ENCODE assay signal across 8 cellular contexts in the genomic region with DNA sequence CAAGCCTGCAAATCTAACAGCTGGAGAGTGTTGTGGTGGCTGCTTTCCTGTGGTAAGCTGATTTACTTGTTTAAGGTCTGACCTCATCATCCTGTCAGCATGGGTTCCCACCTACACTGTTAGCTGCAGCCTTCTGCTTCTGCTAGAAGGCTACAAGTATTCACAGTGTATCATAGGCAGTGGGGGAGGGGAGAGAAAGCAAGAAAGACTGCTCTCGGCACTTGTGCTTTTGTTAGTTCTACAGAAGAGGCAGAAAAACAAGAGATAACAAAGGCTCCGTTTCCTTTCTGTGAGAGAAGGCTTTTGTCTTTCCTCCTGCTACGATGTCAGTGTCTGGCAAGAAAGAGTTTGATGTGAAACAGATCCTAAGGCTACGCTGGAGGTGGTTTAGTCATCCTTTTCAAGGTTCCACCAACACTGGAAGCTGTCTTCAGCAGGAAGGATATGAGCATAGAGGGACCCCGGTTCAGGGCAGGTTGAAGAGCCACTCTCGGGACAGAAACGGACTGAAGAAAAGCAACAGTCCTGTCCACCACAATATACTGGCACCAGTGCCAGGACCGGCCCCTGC. TPM values are rescaled to one million over a fixed set of nuclear protein-coding genes. Genes with fewer than 3 reads are reported as not detected.
DNase-seq lines count a peak whose midpoint lies in the region; ATAC-seq and TF ChIP-seq lines count a peak whose summit lies in the region.

A gene with protein sequence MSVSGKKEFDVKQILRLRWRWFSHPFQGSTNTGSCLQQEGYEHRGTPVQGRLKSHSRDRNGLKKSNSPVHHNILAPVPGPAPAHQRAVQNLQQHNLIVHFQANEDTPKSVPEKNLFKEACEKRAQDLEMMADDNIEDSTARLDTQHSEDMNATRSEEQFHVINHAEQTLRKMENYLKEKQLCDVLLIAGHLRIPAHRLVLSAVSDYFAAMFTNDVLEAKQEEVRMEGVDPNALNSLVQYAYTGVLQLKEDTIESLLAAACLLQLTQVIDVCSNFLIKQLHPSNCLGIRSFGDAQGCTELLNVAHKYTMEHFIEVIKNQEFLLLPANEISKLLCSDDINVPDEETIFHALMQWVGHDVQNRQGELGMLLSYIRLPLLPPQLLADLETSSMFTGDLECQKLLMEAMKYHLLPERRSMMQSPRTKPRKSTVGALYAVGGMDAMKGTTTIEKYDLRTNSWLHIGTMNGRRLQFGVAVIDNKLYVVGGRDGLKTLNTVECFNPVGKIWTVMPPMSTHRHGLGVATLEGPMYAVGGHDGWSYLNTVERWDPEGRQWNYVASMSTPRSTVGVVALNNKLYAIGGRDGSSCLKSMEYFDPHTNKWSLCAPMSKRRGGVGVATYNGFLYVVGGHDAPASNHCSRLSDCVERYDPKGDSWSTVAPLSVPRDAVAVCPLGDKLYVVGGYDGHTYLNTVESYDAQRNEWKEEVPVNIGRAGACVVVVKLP (plus strand): TSS at position 232 of the 571 bp plus-strand sequence. CDS start 92 bp downstream, at position 324.

- H3K9me3 ChIP-seq in AG04450 (ENCODE audit: control insufficient read depth, insufficient read depth, low read length) = no peaks in the 10 kb centered on the region

- CTCF ChIA-PET in AG04450 (lab: Charles Lee) = no interaction called here

- no peak for TF ChIP-seq CTCF in AG04450 (IDR thresholded peaks at IDR 0.05; ENCODE audit: low read depth, low read length)

- H3K4me3 ChIP-seq in AG04450 (ENCODE audit: low read depth, low read length) = peak within 1 kb of the TSS; percentile 43

- no peak for ATAC-seq in HG02884 (IDR thresholded peaks at IDR 0.05; ENCODE audit: unreplicated experiment)
- ATAC-seq in sciatic nerve = no peak
- ATAC-seq in GM21360 (IDR thresholded peaks at IDR 0.05; ENCODE audit: unreplicated experiment) = no peak

- peak; percentile 38 for DNase-seq in AG04450 (ENCODE audit: low read depth, low spot score)
- peak; percentile 79 for DNase-seq in NCI-H226
- DNase-seq in ecto neural progenitor cell (ENCODE audit: low spot score) = peak; percentile 70
- DNase-seq in mucosa of gallbladder (ENCODE audit: low spot score) = peak; percentile 16
- DNase-seq in NCI-H345 treated with DMSO at 0.1 percent for 48 hours (lab: John Stamatoyannopoulos, UW; ENCODE audit: unreplicated experiment) = no peak
- no peak for DNase-seq in sciatic nerve (ENCODE audit: low spot score)

- POLR2A ChIA-PET in AG04450 (lab: Yijun Ruan, JAX) = no interaction called here

- no peaks in the 10 kb centered on the region for H3K27me3 ChIP-seq in AG04450 (ENCODE audit: control insufficient read depth, insufficient read depth, low read length)

- no peak within 1 kb of the TSS for H3K27ac ChIP-seq in AG04450 (ENCODE audit: low read depth, low read length)

- intact Hi-C loops in sciatic nerve (cut with DNase I) = no loop called here

RNA-seq across cellular contexts. Expression of the gene that starts here (rescaled TPM):
- 0.17 and 0.33 TPM in 2 replicates for polyA plus RNA-seq in AG04450 (2011; rRNA removed)
- 0.17 and 0.32 TPM in 2 replicates for polyA minus RNA-seq in AG04450 (2011; rRNA and poly(A)+ RNA removed)
- 1.9 TPM for total RNA-seq in mucosa of gallbladder
- total RNA-seq in sciatic nerve = 0.58 TPM

Comparison
In these comparisons a context has a peak if more than half of its experiments do, and no peak if none do; other contexts are left out.
1. Peak in DNase-seq and H3K4me3 ChIP-seq in AG04450; RNA of the gene not detected or under 1 TPM.
2. DNase-seq: peak in NCI-H226 (single experiment), ecto neural progenitor cell (single experiment) and mucosa of gallbladder (single experiment); none in NCI-H345 treated with DMSO at 0.1 percent for 48 hours (single experiment) and sciatic nerve (single experiment).